In genomic region chr7:41232086-41232485, GRCh38 we compare ENCODE assay signal across 21 cellular contexts.
A peak's percentile ranks its signal among the peaks of the same experiment; 100 is the strongest.
DNase-seq lines count a peak whose midpoint lies in the region; ATAC-seq and TF ChIP-seq lines count a peak whose summit lies in the region.
"Had no signal": no experiment of that assay in that cellular context is flagged by ENCODE, and none has a peak within 500 bp of the region (broad histone marks: within the 10 kb centered on the region; RNA-seq: fewer than 3 reads in every experiment).

No MANE protein-coding gene starts in this region.

- ATAC-seq in esophagus mucosa = peak; percentile 59
- ATAC-seq: activated CD8-positive, alpha-beta T cell treated with anti-CD3 and anti-CD28 coated beads, Interleukin-2, amount 10 ng/mL, durations not matched to agents 7 days and 5 days; stimulated activated memory B cell treated with anti-CD40 and anti-IgM and Interleukin-4, amounts not matched to agents 10 μg/mL and 1 μg/mL and 100 μg/mL, for 72 hours; T-cell had no signal

- DNase-seq in Daoy (ENCODE audit: low read depth) = peak; percentile 33
- DNase-seq in M059J (ENCODE audit: low read depth) = peak; percentile 35
- DNase-seq in nephron progenitor cell = no peak
- DNase-seq in NCI-H2107 treated with DMSO at 0.1 percent for 48 hours (lab: John Stamatoyannopoulos, UW; ENCODE audit: unreplicated experiment) = no peak
- DNase-seq in progenitor cell of endocrine pancreas (ENCODE audit: low spot score, unreplicated experiment) = no peak
- DNase-seq in activated T-helper 2 cell treated with anti-CD3 and anti-CD28 coated beads, Interferon-gamma antibody, Interleukin-2, Interleukin-4, amounts not matched to agents 10 μg/mL and 5 μg/mL and 100 μg/mL, durations not matched to agents 14 hours and 24 hours and 36 hours (ENCODE audit: low spot score) = no peak
- DNase-seq in activated CD4-positive, CD25-positive, alpha-beta regulatory T cell treated with anti-CD3 and anti-CD28 coated beads, Interleukin-2, amount 50 U/mL, for 72 hours = no peak
- DNase-seq: ACHN; activated CD8-positive, alpha-beta T cell treated with anti-CD3 and anti-CD28 coated beads, Interleukin-2, amount 10 ng/mL, durations not matched to agents 7 days and 5 days; activated effector memory CD4-positive, alpha-beta T cell treated with anti-CD3 and anti-CD28 coated beads, Interleukin-2, amount 50 U/mL, for 16 hours; activated T-cell treated with anti-CD3 and anti-CD28 coated beads for 4 hours; DMS79; effector CD8-positive, alpha-beta T cell; MV-4-11; NCI-H510A treated with DMSO at 0.1 percent for 48 hours; stimulated activated CD4-positive, alpha-beta T cell treated with anti-CD3 and anti-CD28 coated beads, Interleukin-2, amount 100 ng/mL, for 48 hours; T-cell; uterus had no signal

- H3K9me3 Mint-ChIP-seq in nephron progenitor cell = peaks cover 45% of the 10 kb centered on the region
- H3K9me3 Mint-ChIP-seq in progenitor cell of endocrine pancreas (ENCODE audit: low read depth) = peaks cover 30% of the 10 kb centered on the region
- peaks cover 44% of the 10 kb centered on the region for H3K9me3 Mint-ChIP-seq in activated T-helper 2 cell treated with anti-CD3 and anti-CD28 coated beads, Interferon-gamma antibody, Interleukin-2, Interleukin-4, amounts not matched to agents 10 μg/mL and 5 μg/mL and 100 μg/mL, durations not matched to agents 14 hours and 24 hours and 36 hours

- no peak for TF ChIP-seq CTCF in nephron progenitor cell (IDR thresholded peaks at IDR 0.05)
- TF ChIP-seq CTCF in progenitor cell of endocrine pancreas (IDR thresholded peaks at IDR 0.05; ENCODE audit: unreplicated experiment) = no peak

- H3K36me3 Mint-ChIP-seq in nephron progenitor cell (ENCODE audit: low read depth) (peaks cover 22% of the 10 kb centered on the region), progenitor cell of endocrine pancreas (ENCODE audit: insufficient read depth) (peaks cover 6% of the 10 kb centered on the region)
- no peaks in the 10 kb centered on the region for H3K36me3 Mint-ChIP-seq in activated T-helper 2 cell treated with anti-CD3 and anti-CD28 coated beads, Interferon-gamma antibody, Interleukin-2, Interleukin-4, amounts not matched to agents 10 μg/mL and 5 μg/mL and 100 μg/mL, durations not matched to agents 14 hours and 24 hours and 36 hours (ENCODE audit: low read depth)
- H3K36me3 Mint-ChIP-seq: brain, T-cell had no signal

- H3K4me3 Mint-ChIP-seq in nephron progenitor cell (no peak overlapping the region), progenitor cell of endocrine pancreas (ENCODE audit: low read depth) (no peak overlapping the region)
- H3K4me3 Mint-ChIP-seq in activated T-helper 2 cell treated with anti-CD3 and anti-CD28 coated beads, Interferon-gamma antibody, Interleukin-2, Interleukin-4, amounts not matched to agents 10 μg/mL and 5 μg/mL and 100 μg/mL, durations not matched to agents 14 hours and 24 hours and 36 hours (ENCODE audit: low read depth) = no peak overlapping the region
- H3K4me3 Mint-ChIP-seq: activated CD8-positive, alpha-beta T cell treated with anti-CD3 and anti-CD28 coated beads, Interleukin-2, amount 10 ng/mL, durations not matched to agents 7 days and 5 days; brain; stimulated activated memory B cell treated with anti-CD40 and anti-IgM and Interleukin-4, amounts not matched to agents 10 μg/mL and 1 μg/mL and 100 μg/mL, for 72 hours; T-cell had no signal

- H3K4me1 Mint-ChIP-seq in nephron progenitor cell = peaks cover 18% of the 10 kb centered on the region
- peaks cover 20% of the 10 kb centered on the region for H3K4me1 Mint-ChIP-seq in progenitor cell of endocrine pancreas (ENCODE audit: low read depth)
- no peaks in the 10 kb centered on the region for H3K4me1 Mint-ChIP-seq in activated T-helper 2 cell treated with anti-CD3 and anti-CD28 coated beads, Interferon-gamma antibody, Interleukin-2, Interleukin-4, amounts not matched to agents 10 μg/mL and 5 μg/mL and 100 μg/mL, durations not matched to agents 14 hours and 24 hours and 36 hours (ENCODE audit: low read depth)
- H3K4me1 Mint-ChIP-seq: brain; stimulated activated memory B cell treated with anti-CD40 and anti-IgM and Interleukin-4, amounts not matched to agents 10 μg/mL and 1 μg/mL and 100 μg/mL, for 72 hours; T-cell had no signal

- H3K27me3 Mint-ChIP-seq in nephron progenitor cell (ENCODE audit: low read depth, poor library complexity) (no peaks in the 10 kb centered on the region), progenitor cell of endocrine pancreas (no peaks in the 10 kb centered on the region)
- no peaks in the 10 kb centered on the region for H3K27me3 Mint-ChIP-seq in activated T-helper 2 cell treated with anti-CD3 and anti-CD28 coated beads, Interferon-gamma antibody, Interleukin-2, Interleukin-4, amounts not matched to agents 10 μg/mL and 5 μg/mL and 100 μg/mL, durations not matched to agents 14 hours and 24 hours and 36 hours (ENCODE audit: low read depth)
- H3K27me3 Mint-ChIP-seq: stimulated activated memory B cell treated with anti-CD40 and anti-IgM and Interleukin-4, amounts not matched to agents 10 μg/mL and 1 μg/mL and 100 μg/mL, for 72 hours; T-cell had no signal

- peak overlapping the region; percentile 46 for H3K27ac Mint-ChIP-seq in nephron progenitor cell
- H3K27ac Mint-ChIP-seq in progenitor cell of endocrine pancreas = no peak overlapping the region
- no peak overlapping the region for H3K27ac Mint-ChIP-seq in activated T-helper 2 cell treated with anti-CD3 and anti-CD28 coated beads, Interferon-gamma antibody, Interleukin-2, Interleukin-4, amounts not matched to agents 10 μg/mL and 5 μg/mL and 100 μg/mL, durations not matched to agents 14 hours and 24 hours and 36 hours
- H3K27ac Mint-ChIP-seq: activated CD8-positive, alpha-beta T cell treated with anti-CD3 and anti-CD28 coated beads, Interleukin-2, amount 10 ng/mL, durations not matched to agents 7 days and 5 days; brain; stimulated activated memory B cell treated with anti-CD40 and anti-IgM and Interleukin-4, amounts not matched to agents 10 μg/mL and 1 μg/mL and 100 μg/mL, for 72 hours; T-cell had no signal

- intact Hi-C loops in activated T-helper 2 cell treated with anti-CD3 and anti-CD28 coated beads, Interferon-gamma antibody, Interleukin-2, Interleukin-4, amounts not matched to agents 10 μg/mL and 5 μg/mL and 100 μg/mL, durations not matched to agents 14 hours and 24 hours and 36 hours (cut with micrococcal nuclease) = no loop called here

Comparison
In these comparisons a context has a peak if more than half of its experiments do, and no peak if none do; other contexts are left out.
1. DNase-seq: peak in Daoy (single experiment) and M059J (single experiment); none in nephron progenitor cell (single experiment), NCI-H2107 treated with DMSO at 0.1 percent for 48 hours (single experiment), progenitor cell of endocrine pancreas (single experiment), activated T-helper 2 cell treated with anti-CD3 and anti-CD28 coated beads, Interferon-gamma antibody, Interleukin-2, Interleukin-4, amounts not matched to agents 10 μg/mL and 5 μg/mL and 100 μg/mL, durations not matched to agents 14 hours and 24 hours and 36 hours (single experiment) and activated CD4-positive, CD25-positive, alpha-beta regulatory T cell treated with anti-CD3 and anti-CD28 coated beads, Interleukin-2, amount 50 U/mL, for 72 hours (single experiment).